ENCODE assay signal across 30 cellular contexts in the genomic region with DNA sequence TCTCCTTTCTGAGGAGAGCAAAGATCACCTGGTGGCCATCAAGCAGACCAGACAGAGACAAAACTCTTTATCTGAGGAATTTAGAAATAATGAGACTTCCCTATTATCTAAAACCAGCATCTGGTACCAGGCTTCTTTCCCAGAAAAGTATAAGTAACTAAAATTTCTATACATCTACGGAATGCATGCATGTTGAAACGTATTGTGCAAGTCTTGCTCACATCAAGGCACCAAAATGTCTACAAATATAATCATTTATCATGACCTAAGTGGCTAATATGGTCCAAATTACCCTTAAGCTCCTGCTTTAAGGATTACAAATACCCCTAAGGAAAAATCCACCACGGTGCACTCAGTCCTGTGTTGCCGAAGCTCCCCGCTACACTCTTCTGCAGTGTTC.
"Had no signal": no experiment of that assay in that cellular context is flagged by ENCODE, and none has a peak within 500 bp of the region (broad histone marks: within the 10 kb centered on the region; RNA-seq: fewer than 3 reads in every experiment).

No MANE protein-coding gene starts in this region.

- DNase-seq: activated effector memory CD4-positive, alpha-beta T cell treated with anti-CD3 and anti-CD28 coated beads, Interleukin-2, amount 50 U/mL, for 16 hours; activated effector memory CD4-positive, alpha-beta T cell treated with Interleukin-2 at 50 U/mL for 16 hours; activated gamma-delta T cell; activated gamma-delta T cell treated with Interleukin-2 at 50 U/mL for 16 hours; activated naive CD4-positive, alpha-beta T cell; activated naive CD4-positive, alpha-beta T cell treated with anti-CD3 and anti-CD28 coated beads for 36 hours; activated naive CD4-positive, alpha-beta T cell treated with anti-CD3 and anti-CD28 coated beads, Interleukin-2, amount 10 ng/mL, durations not matched to agents 7 days and 5 days; activated naive CD4-positive, alpha-beta T cell treated with anti-CD3 and anti-CD28 coated beads, Interleukin-2, amount 50 U/mL, for 16 hours; activated naive CD4-positive, alpha-beta T cell treated with Interleukin-2 at 50 U/mL for 16 hours; activated naive CD8-positive, alpha-beta T cell treated with anti-CD3 and anti-CD28 coated beads for 36 hours; activated naive CD8-positive, alpha-beta T cell treated with anti-CD3 and anti-CD28 coated beads, Interleukin-2, amount 10 ng/mL, durations not matched to agents 7 days and 5 days; activated naive CD8-positive, alpha-beta T cell treated with anti-CD3 and anti-CD28 coated beads, Interleukin-2, amount 50 U/mL, for 24 hours; activated T-cell treated with anti-CD3 and anti-CD28 coated beads, Interleukin-2, amount 50 U/mL, for 1 hour; activated T-cell treated with anti-CD3 and anti-CD28 coated beads, Interleukin-2, amount 50 U/mL, for 24 hours; activated T-cell treated with anti-CD3 and anti-CD28 coated beads, Interleukin-2, amount 50 U/mL, for 4 hours; activated T-cell treated with anti-CD3 and anti-CD28 coated beads, Interleukin-2, amount 50 U/mL, for 48 hours; activated T-cell treated with anti-CD3 and anti-CD28 coated beads, Interleukin-2, amount 50 U/mL, for 72 hours; adrenal gland; amniotic stem cell; amygdala; anterior cingulate cortex; aorta; body of pancreas; brain microvascular endothelial cell; caudate nucleus; central memory CD4-positive, alpha-beta T cell; cerebellar nuclear complex had no signal

- H3K4me1 ChIP-seq: adrenal gland, ascending aorta, body of pancreas, breast epithelium had no signal

- H3K27me3 ChIP-seq: adrenal gland, ascending aorta, body of pancreas, brain microvascular endothelial cell, breast epithelium, cardiac muscle cell had no signal

- H3K9me3 ChIP-seq: adrenal gland, ascending aorta, body of pancreas had no signal

- H3K36me3 ChIP-seq: adrenal gland, ascending aorta, brain microvascular endothelial cell, breast epithelium, cardiac muscle cell had no signal

- H3K27ac ChIP-seq: adrenal gland, ascending aorta, body of pancreas, brain microvascular endothelial cell, breast epithelium, cardiac muscle cell had no signal

- H3K4me3 ChIP-seq: adrenal gland, ascending aorta, body of pancreas, breast epithelium, cardiac muscle cell had no signal
